8 cellular contexts compared by ENCODE assay signal in genomic region chr7:27150568-27151340, GRCh38. TPM values are rescaled to one million over a fixed set of nuclear protein-coding genes. Genes with fewer than 3 reads are reported as not detected.
DNase-seq lines count a peak whose midpoint lies in the region; ATAC-seq and TF ChIP-seq lines count a peak whose summit lies in the region.

No MANE protein-coding gene starts in this region.

- no peak overlapping the region for H3K27ac Mint-ChIP-seq in CD8-positive, alpha-beta T cell

- no peak overlapping the region for H3K27ac ChIP-seq in CD8-positive, alpha-beta T cell (ENCODE audit: low read depth, low read length)
- H3K27ac ChIP-seq in urinary bladder (ENCODE audit: low read depth), result peak overlapping the region; percentile 94

- H3K36me3 Mint-ChIP-seq in CD8-positive, alpha-beta T cell, result no peaks in the 10 kb centered on the region

- CTCF ChIA-PET in CD8-positive, alpha-beta T cell (lab: Charles Lee), result interaction anchor here (0.7 to 6.8 kb wide), 21 partner anchors 9 to 781 kb away, joined by 3 to 62 read pairs (median 6); partner anchors contain the start of gene HOXA4

- H3K4me3 Mint-ChIP-seq in CD8-positive, alpha-beta T cell, result peak overlapping the region; percentile 76

- intact Hi-C loops in CD8-positive, alpha-beta T cell (cut with DNase I, micrococcal nuclease), result loop anchor here in 1 of 2 experiments (1.0 to 5.0 kb wide), 3 partner anchors 11 to 53 kb away; partner anchors contain the start of genes HOXA1 and HOXA11

- peaks cover 85% of the 10 kb centered on the region for H3K27me3 Mint-ChIP-seq in CD8-positive, alpha-beta T cell (ENCODE audit: low read depth)

- TF ChIP-seq CTCF in CD8-positive, alpha-beta T cell (IDR thresholded peaks at IDR 0.05), result peak; percentile 89
- peak in 2 of 3 donors; percentile 54 to 79 for TF ChIP-seq CTCF in omental fat pad (IDR thresholded peaks at IDR 0.05)

- peak in 6 of 7 experiments; percentile 37 to 78 (median 60) for DNase-seq in CD8-positive, alpha-beta T cell
- DNase-seq in OCI-M1 (lab: John Stamatoyannopoulos, UW) (peak; percentile 65), foreskin melanocyte (peak; percentile 52), omental fat pad (ENCODE audit: low spot score) (peak; percentile 46)
- peak; percentile 43 for DNase-seq in activated T-helper 9 cell treated with anti-CD3 and anti-CD28 coated beads, Interleukin-2, amount 50 U/mL, for 16 hours (ENCODE audit: low read depth)

- POLR2A ChIA-PET in CD8-positive, alpha-beta T cell (lab: Charles Lee), result interaction anchor here (1.1 kb wide), 2 partner anchors 20 to 459 kb away, joined by 3 read pairs; partner anchors contain the start of gene HOXA4

- H3K9me3 ChIP-seq in CD8-positive, alpha-beta T cell (ENCODE audit: low read length), result no peaks in the 10 kb centered on the region

- H3K4me3 ChIP-seq in CD8-positive, alpha-beta T cell (ENCODE audit: low read depth, low read length), result peak overlapping the region; percentile 54
- H3K4me3 ChIP-seq in urinary bladder (ENCODE audit: low read depth, low read length), result peak overlapping the region; percentile 56

- under 1% methylated on average over 58 of the region's 58 CpGs for WGBS in urinary bladder

- H3K9me3 Mint-ChIP-seq in CD8-positive, alpha-beta T cell, result no peaks in the 10 kb centered on the region

- H3K27me3 ChIP-seq in CD8-positive, alpha-beta T cell (ENCODE audit: insufficient read depth, low read length), result peaks cover 77% of the 10 kb centered on the region

- H3K36me3 ChIP-seq in CD8-positive, alpha-beta T cell (ENCODE audit: insufficient read depth, low read length), result no peaks in the 10 kb centered on the region
- H3K36me3 ChIP-seq in urinary bladder (ENCODE audit: insufficient read depth), result no peaks in the 10 kb centered on the region

- peak; percentile 83 for ATAC-seq in CD8-positive, alpha-beta T cell
- peak; percentile 85 for ATAC-seq in GM19395 (IDR thresholded peaks at IDR 0.05; ENCODE audit: unreplicated experiment)
- peak; percentile 73 for ATAC-seq in HG03521 (IDR thresholded peaks at IDR 0.05; ENCODE audit: unreplicated experiment)
- peak; percentile 67 for ATAC-seq in omental fat pad (ENCODE audit: low FRiP score)

- peaks cover 47% of the 10 kb centered on the region for H3K4me1 Mint-ChIP-seq in CD8-positive, alpha-beta T cell (ENCODE audit: low read depth)

- peaks cover 51% of the 10 kb centered on the region for H3K4me1 ChIP-seq in CD8-positive, alpha-beta T cell (ENCODE audit: insufficient read depth, low read length)
- no peaks in the 10 kb centered on the region for H3K4me1 ChIP-seq in urinary bladder (ENCODE audit: insufficient read depth)

RNA-seq across cellular contexts. Expression of gene HOXA3, which starts 1.6 kb away (rescaled TPM):
- total RNA-seq in CD8-positive, alpha-beta T cell, result not detected
- total RNA-seq in omental fat pad (10 to 100 TPM in 1 of 4 donors, 1 to 10 TPM in 3; 1.8 to 11.0 (median 4.3) TPM), urinary bladder (9.0 TPM)
- 11.4 TPM for polyA plus RNA-seq in urinary bladder

RNA-seq across cellular contexts. Expression of gene HOXA6, which starts 3.2 kb away (rescaled TPM):
- total RNA-seq in CD8-positive, alpha-beta T cell, result not detected
- total RNA-seq in omental fat pad (10 to 100 TPM in 1 of 4 donors, 1 to 10 TPM in 3; 1.1 to 13.1 (median 6.4) TPM), urinary bladder (8.4 TPM)
- polyA plus RNA-seq in urinary bladder, result 4.4 TPM

RNA-seq across cellular contexts. Expression of gene HOXA7, which starts 5.7 kb away (rescaled TPM):
- total RNA-seq in CD8-positive, alpha-beta T cell, result not detected
- total RNA-seq in omental fat pad, result 1 to 10 TPM; 4.6 to 6.1 (median 5.3) TPM
- total RNA-seq in urinary bladder, result 3.7 TPM
- 14.2 TPM for polyA plus RNA-seq in urinary bladder

RNA-seq across cellular contexts. Expression of gene HOXA5, which starts 7.3 kb away (rescaled TPM):
- under 1 TPM; 0.28 to 0.81 TPM for total RNA-seq in CD8-positive, alpha-beta T cell
- total RNA-seq in omental fat pad (10 to 100 TPM; 10.4 to 39.4 (median 26.5) TPM), urinary bladder (12.5 TPM)
- polyA plus RNA-seq in urinary bladder, result 9.9 TPM

RNA-seq across cellular contexts. Expression of gene HOXA9, which starts 14.6 kb away (rescaled TPM):
- not detected for total RNA-seq in CD8-positive, alpha-beta T cell
- total RNA-seq in omental fat pad (1 to 10 TPM in 2 of 4 donors, under 1 TPM in 1, not detected in 1; 0.19 to 2.4 (median 1.0) TPM), urinary bladder (19.8 TPM)
- 20.5 TPM for polyA plus RNA-seq in urinary bladder
